ENCODE assay signal across 8 cellular contexts in genomic region chr22:21938906-21939305, GRCh38. TPM values are rescaled to one million over a fixed set of nuclear protein-coding genes. Genes with fewer than 3 reads are reported as not detected.
DNase-seq lines count a peak whose midpoint lies in the region; ATAC-seq and TF ChIP-seq lines count a peak whose summit lies in the region.

No MANE protein-coding gene starts in this region.

- peak overlapping the region; percentile 87; the same call in 1 of the 2 replicates for H3K4me2 ChIP-seq in KMS-11
- H3K4me2 ChIP-seq in neural cell (ENCODE audit: low read length), result peak overlapping the region; percentile 65

- H3K36me3 ChIP-seq in ACC112 (ENCODE audit: insufficient read depth, low read length), result no peaks in the 10 kb centered on the region
- H3K36me3 ChIP-seq in KMS-11 (ENCODE audit: insufficient read depth), result no peaks in the 10 kb centered on the region
- no peaks in the 10 kb centered on the region for H3K36me3 ChIP-seq in neural cell (ENCODE audit: insufficient read depth, low read length)

- H3K9me3 ChIP-seq in neural cell (ENCODE audit: low read length), result no peaks in the 10 kb centered on the region

- no peaks in the 10 kb centered on the region for H3F3A ChIP-seq in neural cell (ENCODE audit: insufficient read depth, low read length, poor library complexity, severe bottlenecking)

- peak overlapping the region; percentile 82; the same call in 1 of the 2 replicates for H3K27ac ChIP-seq in ACC112 (ENCODE audit: low read depth, low read length)
- H3K27ac ChIP-seq in KMS-11, result peak overlapping the region; percentile 66; the same call in 1 of the 2 replicates
- H3K27ac ChIP-seq in dorsolateral prefrontal cortex, result peak overlapping the region; percentile 55 to 99 (median 95)
- H3K27ac ChIP-seq in neural cell (ENCODE audit: low read length), result peak overlapping the region; percentile 96

- ATAC-seq in HG03159 (IDR thresholded peaks at IDR 0.05; ENCODE audit: unreplicated experiment) (no peak), HG03039 (IDR thresholded peaks at IDR 0.05; ENCODE audit: unreplicated experiment) (no peak)

- no peaks in the 10 kb centered on the region for H3K27me3 ChIP-seq in ACC112 (ENCODE audit: insufficient read depth, low read length)
- no peaks in the 10 kb centered on the region for H3K27me3 ChIP-seq in KMS-11 (ENCODE audit: insufficient read depth, low read depth)
- H3K27me3 ChIP-seq in dorsolateral prefrontal cortex, result no peaks in the 10 kb centered on the region
- no peaks in the 10 kb centered on the region for H3K27me3 ChIP-seq in neural cell (ENCODE audit: insufficient read depth, low read depth, low read length)

- no peak overlapping the region for H3K9ac ChIP-seq in KMS-11
- peak overlapping the region; percentile 88 for H3K9ac ChIP-seq in neural cell (ENCODE audit: low read length)

- H3K9me2 ChIP-seq in neural cell (ENCODE audit: insufficient read depth, low read length), result no peaks in the 10 kb centered on the region

- H4K20me1 ChIP-seq in KMS-11 (ENCODE audit: insufficient read depth), result no peaks in the 10 kb centered on the region
- H4K20me1 ChIP-seq in neural cell (ENCODE audit: insufficient read depth), result no peaks in the 10 kb centered on the region

- H2AFZ ChIP-seq in ACC112 (ENCODE audit: low read length, unreplicated experiment) (no peak overlapping the region), KMS-11 (ENCODE audit: low read depth) (peak overlapping the region; percentile 93; the same call in 1 of the 2 replicates), neural cell (ENCODE audit: low read depth, low read length) (peak overlapping the region; percentile 93)

- peaks cover 36% of the 10 kb centered on the region for H3K4me1 ChIP-seq in ACC112 (ENCODE audit: control insufficient read depth, insufficient read depth, low read length, unreplicated experiment)
- peaks cover 11% of the 10 kb centered on the region for H3K4me1 ChIP-seq in KMS-11 (ENCODE audit: low read depth, poor library complexity, severe bottlenecking)

- DNase-seq in dorsolateral prefrontal cortex, result no peak
- DNase-seq in central memory CD4-positive, alpha-beta T cell, result no peak
- DNase-seq in NCI-H748 treated with DMSO at 0.1 percent for 48 hours (lab: John Stamatoyannopoulos, UW), result no peak

- no peak overlapping the region for H3K4me3 ChIP-seq in ACC112 (ENCODE audit: low read depth, low read length)
- no peak overlapping the region for H3K4me3 ChIP-seq in KMS-11 (IDR thresholded peaks at IDR 0.05; ENCODE audit: insufficient read depth, low read depth, low read length)
- H3K4me3 ChIP-seq in dorsolateral prefrontal cortex, result peak overlapping the region in 35 of 59 donors; percentile 34 to 76 (median 59)
- peak overlapping the region; percentile 71 for H3K4me3 ChIP-seq in neural cell (ENCODE audit: low read length)

- intact Hi-C loops in dorsolateral prefrontal cortex (cut with DNase I), result loop anchor here (1.0 to 10.0 kb wide), 5 partner anchors 14 to 226 kb away; partner anchors contain the start of genes PPM1F (in 2 of the 2), MAPK1 (in 1 of the 2) and YPEL1 (in 1 of the 2)

- no peak for TF ChIP-seq RAD21 in neural cell (conservative IDR thresholded peaks at IDR 0.05)

- no peak for TF ChIP-seq EP300 in neural cell (conservative IDR thresholded peaks at IDR 0.05; ENCODE audit: poor library complexity, severe bottlenecking)

- peaks cover 8% of the 10 kb centered on the region for H3K79me2 ChIP-seq in ACC112 (ENCODE audit: control insufficient read depth, insufficient read depth, low read length, unreplicated experiment)
- H3K79me2 ChIP-seq in KMS-11 (ENCODE audit: insufficient read depth, low read depth), result no peaks in the 10 kb centered on the region
- no peaks in the 10 kb centered on the region for H3K79me2 ChIP-seq in neural cell (replicated peaks; ENCODE audit: insufficient read depth, low read length)

- TF ChIP-seq CTCF in KMS-11 (conservative IDR thresholded peaks at IDR 0.05; ENCODE audit: low read depth, low read length), result no peak
- TF ChIP-seq CTCF in dorsolateral prefrontal cortex (IDR thresholded peaks at IDR 0.05 in 54 of 56, conservative IDR thresholded peaks at IDR 0.05 in 2 of 56; ENCODE audit: low read depth in 1 of 56, partially characterized antibody in 56 of 56), result no peak
- no peak for TF ChIP-seq CTCF in neural cell (IDR thresholded peaks at IDR 0.05; ENCODE audit: poor library complexity, severe bottlenecking)

TF ChIP-seq in neural cell, 6 proteins besides CTCF, POLR2A, EP300 and RAD21:
- TF ChIP-seq, protein P1, sequence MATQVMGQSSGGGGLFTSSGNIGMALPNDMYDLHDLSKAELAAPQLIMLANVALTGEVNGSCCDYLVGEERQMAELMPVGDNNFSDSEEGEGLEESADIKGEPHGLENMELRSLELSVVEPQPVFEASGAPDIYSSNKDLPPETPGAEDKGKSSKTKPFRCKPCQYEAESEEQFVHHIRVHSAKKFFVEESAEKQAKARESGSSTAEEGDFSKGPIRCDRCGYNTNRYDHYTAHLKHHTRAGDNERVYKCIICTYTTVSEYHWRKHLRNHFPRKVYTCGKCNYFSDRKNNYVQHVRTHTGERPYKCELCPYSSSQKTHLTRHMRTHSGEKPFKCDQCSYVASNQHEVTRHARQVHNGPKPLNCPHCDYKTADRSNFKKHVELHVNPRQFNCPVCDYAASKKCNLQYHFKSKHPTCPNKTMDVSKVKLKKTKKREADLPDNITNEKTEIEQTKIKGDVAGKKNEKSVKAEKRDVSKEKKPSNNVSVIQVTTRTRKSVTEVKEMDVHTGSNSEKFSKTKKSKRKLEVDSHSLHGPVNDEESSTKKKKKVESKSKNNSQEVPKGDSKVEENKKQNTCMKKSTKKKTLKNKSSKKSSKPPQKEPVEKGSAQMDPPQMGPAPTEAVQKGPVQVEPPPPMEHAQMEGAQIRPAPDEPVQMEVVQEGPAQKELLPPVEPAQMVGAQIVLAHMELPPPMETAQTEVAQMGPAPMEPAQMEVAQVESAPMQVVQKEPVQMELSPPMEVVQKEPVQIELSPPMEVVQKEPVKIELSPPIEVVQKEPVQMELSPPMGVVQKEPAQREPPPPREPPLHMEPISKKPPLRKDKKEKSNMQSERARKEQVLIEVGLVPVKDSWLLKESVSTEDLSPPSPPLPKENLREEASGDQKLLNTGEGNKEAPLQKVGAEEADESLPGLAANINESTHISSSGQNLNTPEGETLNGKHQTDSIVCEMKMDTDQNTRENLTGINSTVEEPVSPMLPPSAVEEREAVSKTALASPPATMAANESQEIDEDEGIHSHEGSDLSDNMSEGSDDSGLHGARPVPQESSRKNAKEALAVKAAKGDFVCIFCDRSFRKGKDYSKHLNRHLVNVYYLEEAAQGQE (IDR thresholded peaks at IDR 0.05; ENCODE audit: borderline replicate concordance), result no peak
- TF ChIP-seq TAF1 (IDR thresholded peaks at IDR 0.05; ENCODE audit: low read depth) (no peak), MXI1 (conservative IDR thresholded peaks at IDR 0.05; ENCODE audit: poor library complexity, severe bottlenecking) (no peak), SMC3 (conservative IDR thresholded peaks at IDR 0.05; ENCODE audit: poor library complexity) (no peak), POLR2AphosphoS5 (IDR thresholded peaks at IDR 0.05) (no peak), EZH2 (IDR thresholded peaks at IDR 0.05; ENCODE audit: borderline replicate concordance, insufficient read depth, low read length, poor library complexity, severe bottlenecking) (no peak)
TF ChIP-seq in neural cell: peak in this region for 0.

RNA-seq across cellular contexts. Expression of gene PPM1F, which starts 13.7 kb away (rescaled TPM):
- total RNA-seq in dorsolateral prefrontal cortex, result 10 to 100 TPM; 22.1 to 52.4 (median 37.5) TPM
- 28.3 and 29.7 TPM in 2 replicates for polyA plus RNA-seq in neural cell
- 36.8 and 44.8 TPM in 2 replicates for polyA minus RNA-seq in neural cell

RNA-seq across cellular contexts. Expression of gene TOP3B, which starts 43.7 kb away (rescaled TPM):
- total RNA-seq in dorsolateral prefrontal cortex, result 10 to 100 TPM; 16.8 to 59.9 (median 32.5) TPM
- polyA plus RNA-seq in neural cell, result 33.7 and 37.9 TPM in 2 replicates
- polyA minus RNA-seq in neural cell, result 36.3 and 38.9 TPM in 2 replicates

Comparison
In these comparisons a context has a peak if more than half of its experiments do, and no peak if none do; other contexts are left out.
1. H3K4me3 ChIP-seq: peak in dorsolateral prefrontal cortex (35 of 59) and neural cell (single experiment); none in ACC112 (single experiment) and KMS-11 (single experiment).
2. Peak in every context shown above with its lines, with median percentiles within 50 percentile points of each other: H3K27ac ChIP-seq.